Comparison of ENCODE assay signal across 1 cellular context in genomic region chr14:51443195-51444018, GRCh38.
TF ChIP-seq lines count a peak whose summit lies in the region.

No MANE protein-coding gene starts in this region.

TF ChIP-seq in SK-N-SH, 30 proteins besides CTCF, POLR2A, EP300 and RAD21 (continued from another document):
- TF ChIP-seq PBX3 (IDR thresholded peaks at IDR 0.05) (no peak), TAF1 (IDR thresholded peaks at IDR 0.05; ENCODE audit: borderline replicate concordance, low read depth, low read length) (no peak)
